In the genomic region with DNA sequence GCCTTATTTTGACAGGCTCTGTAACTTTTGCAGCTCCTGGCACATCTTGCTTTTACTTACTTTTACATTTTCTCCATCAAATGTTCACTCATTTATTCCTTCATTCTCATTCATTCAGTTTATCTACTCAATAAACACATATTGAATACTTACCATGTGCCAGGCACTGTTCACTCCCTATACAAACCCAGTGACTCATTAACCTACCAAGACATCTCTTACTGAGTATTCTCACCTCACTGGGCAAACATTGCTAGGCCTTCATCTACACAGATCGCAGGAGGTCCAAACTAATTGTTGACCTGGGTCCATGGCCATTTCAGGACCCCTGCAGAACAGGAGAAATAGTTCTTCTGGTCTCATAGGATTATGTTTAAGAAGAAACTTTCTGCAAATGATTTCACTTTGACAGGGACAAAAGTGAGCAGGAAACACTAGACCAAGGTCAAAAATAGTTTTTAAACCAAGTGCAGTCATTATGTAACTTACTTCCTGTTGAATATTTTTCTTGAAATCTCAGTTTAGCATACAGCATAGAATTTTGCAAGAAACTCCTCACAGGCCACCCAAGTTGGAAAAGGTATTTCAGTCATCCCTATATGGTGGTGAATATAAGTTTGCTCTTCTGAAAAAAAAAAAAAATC, we compare ENCODE assay signal across 17 cellular contexts. TPM values are rescaled to one million over a fixed set of nuclear protein-coding genes. Genes with fewer than 3 reads are reported as not detected.
DNase-seq lines count a peak whose midpoint lies in the region; ATAC-seq and TF ChIP-seq lines count a peak whose summit lies in the region.
"Had no signal": no experiment of that assay in that cellular context is flagged by ENCODE, and none has a peak within 500 bp of the region (broad histone marks: within the 10 kb centered on the region; RNA-seq: fewer than 3 reads in every experiment).

No MANE protein-coding gene starts in this region.

- peak; percentile 70 for ATAC-seq in GM18508 (IDR thresholded peaks at IDR 0.05; ENCODE audit: insufficient read depth, unreplicated experiment)
- ATAC-seq in HG02852 (IDR thresholded peaks at IDR 0.05; ENCODE audit: unreplicated experiment): peak; percentile 56
- ATAC-seq in activated B cell treated with CpG ODN at 0.5 μM for 24 hours (ENCODE audit: low read depth): peak; percentile 54
- ATAC-seq: K562, pancreas had no signal

- H3K27ac Mint-ChIP-seq in activated B cell treated with CpG ODN at 0.5 μM for 24 hours: peak overlapping the region; percentile 93
- H3K27ac Mint-ChIP-seq in activated naive CD4-positive, alpha-beta T cell treated with anti-CD3 and anti-CD28 coated beads, Interleukin-2, amount 10 ng/mL, durations not matched to agents 7 days and 5 days: no peak overlapping the region

- peaks cover 11% of the 10 kb centered on the region for H3K4me1 ChIP-seq in BLaER1
- H3K4me1 ChIP-seq: pancreas had no signal

- no peaks in the 10 kb centered on the region for H4K20me1 ChIP-seq in BLaER1

- H3K27me3 ChIP-seq in BLaER1: no peaks in the 10 kb centered on the region
- H3K27me3 ChIP-seq: pancreas had no signal

- H3K9me3 ChIP-seq in BLaER1: no peaks in the 10 kb centered on the region
- H3K9me3 ChIP-seq: pancreas had no signal

- no peak overlapping the region for H3K4me3 ChIP-seq in BLaER1
- H3K4me3 ChIP-seq: K562, pancreas had no signal

- DNase-seq in activated B cell treated with CpG ODN at 0.5 μM for 24 hours (no peak), RWPE1 (ENCODE audit: low spot score) (no peak), nucleus accumbens (lab: John Stamatoyannopoulos, UW) (no peak)
- no peak for DNase-seq in activated naive CD4-positive, alpha-beta T cell treated with anti-CD3 and anti-CD28 coated beads, Interleukin-2, amount 10 ng/mL, durations not matched to agents 7 days and 5 days
- DNase-seq in stimulated activated naive CD4-positive, alpha-beta T cell treated with Interleukin-2 at 50 U/mL for 16 hours (lab: John Stamatoyannopoulos, UW): no peak
- DNase-seq: caudate nucleus, kidney, midbrain, NCI-H1417 treated with DMSO at 0.1 percent for 48 hours, NCI-H524, pancreas had no signal

- peak overlapping the region; percentile 34 for H3K4me2 ChIP-seq in BLaER1

- no peaks in the 10 kb centered on the region for H3K36me3 Mint-ChIP-seq in activated B cell treated with CpG ODN at 0.5 μM for 24 hours (ENCODE audit: low read depth)
- no peaks in the 10 kb centered on the region for H3K36me3 Mint-ChIP-seq in activated naive CD4-positive, alpha-beta T cell treated with anti-CD3 and anti-CD28 coated beads, Interleukin-2, amount 10 ng/mL, durations not matched to agents 7 days and 5 days
- H3K36me3 Mint-ChIP-seq: activated naive CD4-positive, alpha-beta T cell treated with anti-CD3 and anti-CD28 coated beads, Interleukin-2, amount 50 U/mL, for 24 hours had no signal

- TF ChIP-seq CTCF in activated B cell treated with CpG ODN at 0.5 μM for 24 hours (IDR thresholded peaks at IDR 0.05) (no peak), RWPE1 (conservative IDR thresholded peaks at IDR 0.05; ENCODE audit: low read depth) (no peak)

- H3K27ac ChIP-seq in BLaER1: no peak overlapping the region
- H3K27ac ChIP-seq in RWPE1: no peak overlapping the region
- H3K27ac ChIP-seq: epithelial cell of prostate, pancreas had no signal

- no peaks in the 10 kb centered on the region for H3K27me3 Mint-ChIP-seq in activated B cell treated with CpG ODN at 0.5 μM for 24 hours
- H3K27me3 Mint-ChIP-seq in activated naive CD4-positive, alpha-beta T cell treated with anti-CD3 and anti-CD28 coated beads, Interleukin-2, amount 10 ng/mL, durations not matched to agents 7 days and 5 days: no peaks in the 10 kb centered on the region

- no peaks in the 10 kb centered on the region for H3K36me3 ChIP-seq in BLaER1
- H3K36me3 ChIP-seq: pancreas had no signal

- no peaks in the 10 kb centered on the region for H3K9me3 Mint-ChIP-seq in activated B cell treated with CpG ODN at 0.5 μM for 24 hours
- H3K9me3 Mint-ChIP-seq in activated naive CD4-positive, alpha-beta T cell treated with anti-CD3 and anti-CD28 coated beads, Interleukin-2, amount 10 ng/mL, durations not matched to agents 7 days and 5 days: no peaks in the 10 kb centered on the region
- H3K9me3 Mint-ChIP-seq: activated naive CD4-positive, alpha-beta T cell treated with anti-CD3 and anti-CD28 coated beads, Interleukin-2, amount 50 U/mL, for 24 hours had no signal

- intact Hi-C loops in activated B cell treated with CpG ODN at 0.5 μM for 24 hours (cut with micrococcal nuclease): loop anchor here (2.0 kb wide), 1 partner anchor 17 kb away; the partner anchor contains the start of gene SLC26A4

- POLR2A ChIA-PET in activated B cell treated with CpG ODN at 0.5 μM for 24 hours (lab: Charles Lee): no interaction called here
- POLR2A ChIA-PET in RWPE1 (lab: Yijun Ruan, JAX; ENCODE audit: low non-redundant PET): no interaction called here

- peak overlapping the region; percentile 57 for H3K4me3 Mint-ChIP-seq in activated B cell treated with CpG ODN at 0.5 μM for 24 hours
- no peak overlapping the region for H3K4me3 Mint-ChIP-seq in activated naive CD4-positive, alpha-beta T cell treated with anti-CD3 and anti-CD28 coated beads, Interleukin-2, amount 10 ng/mL, durations not matched to agents 7 days and 5 days
- H3K4me3 Mint-ChIP-seq: activated naive CD4-positive, alpha-beta T cell treated with anti-CD3 and anti-CD28 coated beads, Interleukin-2, amount 50 U/mL, for 24 hours had no signal

- CTCF ChIA-PET in activated B cell treated with CpG ODN at 0.5 μM for 24 hours (lab: Charles Lee) (no interaction called here), RWPE1 (lab: Yijun Ruan, JAX) (no interaction called here)
- CTCF ChIA-PET in activated naive CD4-positive, alpha-beta T cell treated with anti-CD3 and anti-CD28 coated beads, Interleukin-2, amount 10 ng/mL, durations not matched to agents 7 days and 5 days (lab: Charles Lee): no interaction called here

- H3K9ac ChIP-seq in BLaER1: no peak overlapping the region

- peaks cover 26% of the 10 kb centered on the region for H3K4me1 Mint-ChIP-seq in activated B cell treated with CpG ODN at 0.5 μM for 24 hours
- H3K4me1 Mint-ChIP-seq in activated naive CD4-positive, alpha-beta T cell treated with anti-CD3 and anti-CD28 coated beads, Interleukin-2, amount 10 ng/mL, durations not matched to agents 7 days and 5 days: peaks cover 10% of the 10 kb centered on the region

RNA-seq across cellular contexts. Expression of gene SLC26A4, which starts 17.6 kb away (rescaled TPM):
- total RNA-seq in activated B cell treated with CpG ODN at 0.5 μM for 24 hours: 0.05 and 0.13 TPM in 2 replicates
